ENCODE assay signal across 9 cellular contexts in the genomic region with DNA sequence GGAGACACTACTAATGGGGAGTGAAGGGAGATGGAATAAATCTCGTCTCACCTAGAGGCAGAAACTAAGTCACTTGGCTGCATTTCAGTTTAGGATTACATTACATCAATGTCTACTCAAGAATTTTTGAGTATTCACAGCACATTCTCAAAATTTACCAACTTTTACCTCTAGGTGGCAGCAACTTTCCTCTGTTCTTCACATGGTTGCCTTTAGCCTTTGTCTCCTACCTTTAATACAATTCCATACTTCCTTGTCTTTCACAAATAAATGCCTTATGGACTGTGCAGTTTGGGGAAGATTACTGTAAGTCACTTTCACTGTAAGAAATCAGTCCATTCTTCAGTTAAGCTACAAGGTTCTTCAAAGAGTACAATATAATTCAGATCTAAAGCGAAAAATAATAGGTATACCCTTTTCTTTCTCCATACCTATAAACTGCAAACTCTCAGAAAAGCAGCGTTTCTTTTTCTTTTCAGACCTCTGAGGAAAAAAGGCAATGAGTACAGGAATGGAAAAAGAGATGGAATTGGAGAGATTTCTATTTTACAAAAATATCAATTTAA.
DNase-seq lines count a peak whose midpoint lies in the region; ATAC-seq, FAIRE-seq and TF ChIP-seq lines count a peak whose summit lies in the region.
"Had no signal": no experiment of that assay in that cellular context is flagged by ENCODE, and none has a peak within 500 bp of the region (broad histone marks: within the 10 kb centered on the region; RNA-seq: fewer than 3 reads in every experiment).

No MANE protein-coding gene starts in this region.

- H2BK12ac ChIP-seq in trophoblast cell (ENCODE audit: low read length): no peak overlapping the region

- H3K79me1 ChIP-seq in trophoblast cell (ENCODE audit: low read length): no peaks in the 10 kb centered on the region

- H3K4me2 ChIP-seq in trophoblast cell (ENCODE audit: low read length): no peak overlapping the region

- no peak overlapping the region for H4K91ac ChIP-seq in trophoblast cell (ENCODE audit: low read depth, low read length)

- H3K4me1 ChIP-seq in trophoblast cell (ENCODE audit: control insufficient read depth in 1 of 2, insufficient read depth in 2 of 2, low read length in 2 of 2): no peaks in the 10 kb centered on the region

- H3K4ac ChIP-seq in trophoblast cell (ENCODE audit: low read depth, low read length): no peak overlapping the region

- no peak overlapping the region for H4K8ac ChIP-seq in trophoblast cell (ENCODE audit: low read depth, low read length)

- no peak overlapping the region for H2BK5ac ChIP-seq in trophoblast cell (ENCODE audit: low read depth, low read length, poor library complexity)

- no peak overlapping the region for H2AFZ ChIP-seq in trophoblast cell (ENCODE audit: insufficient read depth, low read length, poor library complexity)

- H2BK120ac ChIP-seq in trophoblast cell (ENCODE audit: insufficient read depth, low read length, poor library complexity): no peak overlapping the region

- no peak overlapping the region for H3K27ac ChIP-seq in trophoblast cell (ENCODE audit: low read depth, low read length)
- H3K27ac ChIP-seq: skin epidermis had no signal

- no peaks in the 10 kb centered on the region for H3K79me2 ChIP-seq in trophoblast cell (ENCODE audit: control insufficient read depth, insufficient read depth, low read length, poor library complexity)

- peak; percentile 79 for TF ChIP-seq CTCF in AG10803 (conservative IDR thresholded peaks at IDR 0.05; ENCODE audit: low read length)
- TF ChIP-seq CTCF in GM12873 (IDR thresholded peaks at IDR 0.05; ENCODE audit: insufficient read depth, low read depth, low read length, missing control alignments): peak; percentile 74

- H3K9me3 ChIP-seq in trophoblast cell (ENCODE audit: insufficient read depth, low read depth, low read length): no peaks in the 10 kb centered on the region

- no peaks in the 10 kb centered on the region for H3K27me3 ChIP-seq in trophoblast cell (ENCODE audit: insufficient read depth, low read length)

- no peak overlapping the region for H3K9ac ChIP-seq in trophoblast cell (ENCODE audit: low read length)

- DNase-seq in AG10803 (ENCODE audit: low read depth) (peak; percentile 62), NCI-H187 (lab: John Stamatoyannopoulos, UW) (peak; percentile 48 to 50), foreskin melanocyte (peak; percentile 54), trophoblast cell (peak; percentile 40 to 95), HK-2 (ENCODE audit: unreplicated experiment) (no peak)

- peak; percentile 80 for ATAC-seq in HG02798 (IDR thresholded peaks at IDR 0.05; ENCODE audit: poor library complexity, unreplicated experiment)

- no peak overlapping the region for H3K23ac ChIP-seq in trophoblast cell (ENCODE audit: low read length)

- no peak overlapping the region for H3K4me3 ChIP-seq in AG10803 (ENCODE audit: low read length)
- no peak overlapping the region for H3K4me3 ChIP-seq in trophoblast cell (ENCODE audit: low read depth, low read length)
- H3K4me3 ChIP-seq: skin epidermis had no signal

- WGBS in trophoblast cell (ENCODE audit: extremely low coverage, insufficient coverage, insufficient read length): no CpG with 5 or more reads among the region's 3 CpGs

- H4K12ac ChIP-seq in trophoblast cell (ENCODE audit: low read depth, low read length): no peak overlapping the region

- no peak overlapping the region for H3K14ac ChIP-seq in trophoblast cell (ENCODE audit: low read length)

- no peaks in the 10 kb centered on the region for H3K36me3 ChIP-seq in trophoblast cell (ENCODE audit: control insufficient read depth in 1 of 2, insufficient read depth in 2 of 2, low read length in 2 of 2)

- H2AK5ac ChIP-seq in trophoblast cell (ENCODE audit: low read length): no peak overlapping the region

- H3K18ac ChIP-seq in trophoblast cell (ENCODE audit: low read length): no peak overlapping the region

- peak; percentile 71 for FAIRE-seq in TTC549 (lab: Jason Lieb, UNC)
